ENCODE assay signal across 33 cellular contexts in the genomic region with DNA sequence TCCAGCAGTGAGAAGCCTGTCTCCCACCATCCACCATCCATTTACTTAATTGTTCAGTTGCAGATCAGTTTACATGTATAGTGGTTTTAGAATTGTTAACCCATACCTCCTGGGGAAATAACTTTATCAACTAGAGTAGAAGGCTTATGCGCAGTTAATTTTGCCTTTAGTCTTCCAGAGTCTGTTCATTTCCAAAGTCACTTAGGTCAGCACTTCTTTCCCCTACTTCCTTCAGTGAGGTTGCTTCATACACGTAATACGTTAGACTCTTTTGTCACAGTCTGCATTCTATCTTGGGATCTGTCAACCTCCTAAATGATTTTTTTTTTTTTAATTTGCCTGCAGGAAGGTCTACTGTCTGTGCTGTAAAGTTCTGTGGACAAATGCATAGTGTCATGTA.
"Had no signal": no experiment of that assay in that cellular context is flagged by ENCODE, and none has a peak within 500 bp of the region (broad histone marks: within the 10 kb centered on the region; RNA-seq: fewer than 3 reads in every experiment).

No MANE protein-coding gene starts in this region.

- H3K4me3 ChIP-seq: adrenal gland, body of pancreas, breast epithelium had no signal

- DNase-seq: activated B cell treated with CpG ODN at 0.5 μM for 24 hours; activated CD4-positive, alpha-beta memory T cell treated with anti-CD3 and anti-CD28 coated beads for 36 hours; activated CD4-positive, alpha-beta T cell treated with anti-CD3 and anti-CD28 coated beads for 4 hours; activated CD4-positive, alpha-beta T cell treated with anti-CD3 and anti-CD28 coated beads, Interleukin-2, amount 10 ng/mL, durations not matched to agents 24 days and 14 days; activated CD4-positive, alpha-beta T cell treated with anti-CD3 and anti-CD28 coated beads, Interleukin-2, amount 50 U/mL, for 1 hour; activated CD4-positive, alpha-beta T cell treated with anti-CD3 and anti-CD28 coated beads, Interleukin-2, amount 50 U/mL, for 4 hours; activated CD4-positive, CD25-positive, alpha-beta regulatory T cell treated with anti-CD3 and anti-CD28 coated beads, Interleukin-2, amount 50 U/mL, for 72 hours; activated CD8-positive, alpha-beta memory T cell treated with anti-CD3 and anti-CD28 coated beads, Interleukin-2, amount 50 U/mL, for 4 hours; activated CD8-positive, alpha-beta T cell treated with anti-CD3 and anti-CD28 coated beads for 36 hours; activated effector memory CD4-positive, alpha-beta T cell treated with anti-CD3 and anti-CD28 coated beads, Interleukin-2, amount 50 U/mL, for 16 hours; activated gamma-delta T cell treated with Interleukin-2 at 50 U/mL for 16 hours; activated naive CD4-positive, alpha-beta T cell; activated naive CD4-positive, alpha-beta T cell treated with anti-CD3 and anti-CD28 coated beads for 36 hours; activated naive CD4-positive, alpha-beta T cell treated with anti-CD3 and anti-CD28 coated beads, Interleukin-2, amount 50 U/mL, for 16 hours; activated naive CD8-positive, alpha-beta T cell treated with anti-CD3 and anti-CD28 coated beads for 36 hours; activated T-cell treated with anti-CD3 and anti-CD28 coated beads for 4 hours; activated T-cell treated with anti-CD3 and anti-CD28 coated beads, Interleukin-2, amount 50 U/mL, for 1 hour; activated T-cell treated with anti-CD3 and anti-CD28 coated beads, Interleukin-2, amount 50 U/mL, for 4 hours; activated T-cell treated with anti-CD3 and anti-CD28 coated beads, Interleukin-2, amount 50 U/mL, for 72 hours; adrenal gland; amniotic stem cell; aorta; body of pancreas; brain microvascular endothelial cell; central memory CD4-positive, alpha-beta T cell; T-helper 2 cell; T-helper 9 cell had no signal

- H3K4me1 ChIP-seq: adrenal gland, body of pancreas, breast epithelium had no signal

- ATAC-seq: activated CD8-positive, alpha-beta T cell treated with anti-CD3 and anti-CD28 coated beads for 36 hours; activated naive CD4-positive, alpha-beta T cell treated with anti-CD3 and anti-CD28 coated beads, Interleukin-2, amount 50 U/mL, for 72 hours; activated T-cell treated with anti-CD3 and anti-CD28 coated beads, Interleukin-2, amount 50 U/mL, for 4 hours; activated T-cell treated with anti-CD3 and anti-CD28 coated beads, Interleukin-2, amount 50 U/mL, for 72 hours; activated T-helper 17 cell treated with anti-CD3 and anti-CD28 coated beads, Interleukin-2, amount 50 U/mL, for 72 hours; body of pancreas had no signal

- FAIRE-seq: astrocyte, TTC549 had no signal

- H3K36me3 ChIP-seq: adrenal gland, brain microvascular endothelial cell, breast epithelium had no signal

- H3K27me3 ChIP-seq: adrenal gland, body of pancreas, brain microvascular endothelial cell, breast epithelium had no signal

- H3K27ac ChIP-seq: adrenal gland, body of pancreas, brain microvascular endothelial cell, breast epithelium, VCaP had no signal

- H3K9me3 ChIP-seq: adrenal gland, body of pancreas had no signal
